8 cellular contexts compared by ENCODE assay signal in the genomic region with DNA sequence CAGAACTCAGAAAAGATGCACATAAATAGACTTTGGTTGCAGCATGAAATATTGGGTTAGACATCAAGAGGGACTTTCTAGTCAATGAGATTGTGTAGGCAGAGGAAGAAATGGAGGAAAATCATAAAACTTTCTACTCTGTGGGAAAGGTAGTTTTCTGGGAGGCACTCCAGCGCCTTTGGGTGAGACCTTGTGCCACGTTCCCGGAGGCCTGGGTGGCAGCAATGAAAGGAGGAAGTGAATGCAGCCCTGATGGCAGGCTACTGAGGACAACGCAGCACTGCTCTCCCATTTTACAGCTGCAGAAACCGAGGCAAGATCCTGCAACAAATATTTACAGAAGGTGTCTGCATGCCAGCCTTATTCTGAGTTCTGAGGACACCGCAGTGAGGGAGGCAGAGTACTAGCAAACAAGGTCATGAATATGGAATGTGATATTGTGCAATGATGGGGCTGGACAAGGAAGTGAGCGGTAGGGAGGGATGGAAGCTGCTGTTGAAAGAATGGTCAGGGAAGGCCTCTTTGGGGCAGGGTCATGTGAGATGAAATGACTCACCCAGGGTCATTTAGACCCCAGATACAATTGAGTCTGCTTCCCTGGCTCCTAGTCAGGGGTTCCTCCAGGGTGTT.
DNase-seq lines count a peak whose midpoint lies in the region; ATAC-seq, FAIRE-seq and TF ChIP-seq lines count a peak whose summit lies in the region.

No MANE protein-coding gene starts in this region.

- POLR2A ChIA-PET in HEK293T (lab: Yijun Ruan, JAX), result no interaction called here

- H3K27me3 ChIP-seq in upper lobe of left lung, result no peaks in the 10 kb centered on the region

- no peak overlapping the region for H3K4me3 ChIP-seq in kidney (ENCODE audit: low read length in 2 of 2)
- H3K4me3 ChIP-seq in upper lobe of left lung, result no peak overlapping the region

- no peak for TF ChIP-seq EP300 in upper lobe of left lung (IDR thresholded peaks at IDR 0.05)

- H3K4me1 ChIP-seq in kidney (ENCODE audit: control insufficient read depth in 1 of 2, insufficient read depth in 1 of 2, low read depth in 1 of 2, low read length in 2 of 2) (no peaks in the 10 kb centered on the region), upper lobe of left lung (peaks cover 0 to 5% (median 0%) of the 10 kb centered on the region in 4 donors)

- CTCF ChIA-PET in HEK293T (lab: Yijun Ruan, JAX), result no interaction called here

- 67 to 71% methylated on average over 7 of the region's 7 CpGs for WGBS in upper lobe of left lung, 2 donors

- no peak for TF ChIP-seq CTCF in kidney (IDR thresholded peaks at IDR 0.05; ENCODE audit: borderline replicate concordance, extremely low read depth, insufficient read depth)
- TF ChIP-seq CTCF in upper lobe of left lung (IDR thresholded peaks at IDR 0.05), result no peak

- H3K9me3 ChIP-seq in kidney (ENCODE audit: control insufficient read depth in 1 of 2, low read length in 2 of 2), result no peaks in the 10 kb centered on the region
- H3K9me3 ChIP-seq in upper lobe of left lung, result no peaks in the 10 kb centered on the region

- H3K36me3 ChIP-seq in kidney (ENCODE audit: control insufficient read depth in 1 of 2, insufficient read depth in 2 of 2, low read length in 2 of 2), result no peaks in the 10 kb centered on the region
- H3K36me3 ChIP-seq in upper lobe of left lung, result no peaks in the 10 kb centered on the region

- FAIRE-seq in HTR-8/SVneo (lab: Jason Lieb, UNC), result peak; percentile 100
- no peak for FAIRE-seq in kidney (lab: Jason Lieb, UNC)

- ATAC-seq in upper lobe of left lung (ENCODE audit: low FRiP score in 2 of 2), result peak; percentile 73 to 95
- ATAC-seq in GM18520 (IDR thresholded peaks at IDR 0.05; ENCODE audit: unreplicated experiment), result no peak

- no peak for TF ChIP-seq POLR2A in upper lobe of left lung (IDR thresholded peaks at IDR 0.05)

- DNase-seq in HTR-8/SVneo (ENCODE audit: insufficient read length, low spot score) (peak; percentile 98), amniotic stem cell (lab: John Stamatoyannopoulos, UW) (peak; percentile 37), kidney (peak; percentile 3), upper lobe of left lung (peak in 1 of 2 donors; percentile 22), activated gamma-delta T cell treated with Interleukin-2 at 50 U/mL for 16 hours (no peak), HEK293T (ENCODE audit: extremely low spot score) (no peak), NCI-H446 (lab: John Stamatoyannopoulos, UW) (no peak)

- no peak overlapping the region for H3K27ac ChIP-seq in kidney (ENCODE audit: low read depth in 2 of 2, low read length in 2 of 2)
- H3K27ac ChIP-seq in upper lobe of left lung, result no peak overlapping the region

- intact Hi-C loops in kidney (cut with DNase I), result no loop called here

- no peak overlapping the region for H3K9ac ChIP-seq in kidney (ENCODE audit: low read length in 2 of 2)

TF ChIP-seq in HEK293T, 16 proteins besides CTCF, POLR2A, EP300 and RAD21:
- TF ChIP-seq LEF1 (IDR thresholded peaks at IDR 0.05; ENCODE audit: borderline replicate concordance) (no peak), HDGF (IDR thresholded peaks at IDR 0.05; ENCODE audit: borderline replicate concordance) (no peak), BHLHE40 (IDR thresholded peaks at IDR 0.05; ENCODE audit: borderline replicate concordance) (no peak), CTBP1 (IDR thresholded peaks at IDR 0.05; ENCODE audit: borderline replicate concordance) (no peak), NFRKB (IDR thresholded peaks at IDR 0.05) (no peak), L3MBTL2 (conservative IDR thresholded peaks at IDR 0.05) (no peak), SP1 (IDR thresholded peaks at IDR 0.05) (no peak), FOXK2 (IDR thresholded peaks at IDR 0.05) (no peak), ARNT (IDR thresholded peaks at IDR 0.05) (no peak), SUZ12 (IDR thresholded peaks at IDR 0.05) (no peak), FOXA1 (IDR thresholded peaks at IDR 0.05) (no peak), FOXM1 (IDR thresholded peaks at IDR 0.05; ENCODE audit: borderline replicate concordance) (no peak), TARDBP (IDR thresholded peaks at IDR 0.05) (no peak), ZNF384 (IDR thresholded peaks at IDR 0.05) (no peak)
- TF ChIP-seq, protein P1, sequence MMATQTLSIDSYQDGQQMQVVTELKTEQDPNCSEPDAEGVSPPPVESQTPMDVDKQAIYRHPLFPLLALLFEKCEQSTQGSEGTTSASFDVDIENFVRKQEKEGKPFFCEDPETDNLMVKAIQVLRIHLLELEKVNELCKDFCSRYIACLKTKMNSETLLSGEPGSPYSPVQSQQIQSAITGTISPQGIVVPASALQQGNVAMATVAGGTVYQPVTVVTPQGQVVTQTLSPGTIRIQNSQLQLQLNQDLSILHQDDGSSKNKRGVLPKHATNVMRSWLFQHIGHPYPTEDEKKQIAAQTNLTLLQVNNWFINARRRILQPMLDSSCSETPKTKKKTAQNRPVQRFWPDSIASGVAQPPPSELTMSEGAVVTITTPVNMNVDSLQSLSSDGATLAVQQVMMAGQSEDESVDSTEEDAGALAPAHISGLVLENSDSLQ (IDR thresholded peaks at IDR 0.05), result no peak

Comparison
In these comparisons a context has a peak if more than half of its experiments do, and no peak if none do; other contexts are left out.
1. DNase-seq: peak in HTR-8/SVneo (single experiment), amniotic stem cell (single experiment) and kidney (single experiment); none in activated gamma-delta T cell treated with Interleukin-2 at 50 U/mL for 16 hours (single experiment), HEK293T (single experiment) and NCI-H446 (0 of 2).